Comparison of ENCODE assay signal across 21 cellular contexts in the genomic region with DNA sequence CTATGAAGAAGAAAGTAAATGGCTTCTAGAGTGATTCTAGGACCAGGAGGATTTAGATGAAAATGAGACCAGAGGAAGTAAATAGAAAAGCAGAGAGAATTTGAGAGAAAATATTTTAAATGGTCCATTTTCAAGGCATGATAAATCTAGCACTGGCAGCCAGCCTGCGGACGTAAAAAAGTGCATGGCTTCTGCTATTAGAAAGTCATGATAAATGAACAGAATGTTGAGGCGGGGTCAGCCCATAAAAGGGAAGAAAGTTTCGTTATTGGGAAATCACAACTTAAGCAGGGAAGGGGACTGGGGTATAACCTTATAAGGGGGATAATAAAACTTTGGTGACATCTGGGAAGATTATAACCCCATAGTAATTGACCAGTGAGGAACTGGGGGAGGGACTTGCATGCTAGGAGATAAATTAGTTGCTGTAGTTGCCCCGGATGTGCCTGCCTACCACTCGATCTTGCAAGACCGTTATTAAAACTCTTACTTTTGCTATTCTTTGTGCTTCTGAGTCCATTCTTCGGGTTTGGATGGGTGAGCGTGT.
DNase-seq lines count a peak whose midpoint lies in the region; ATAC-seq, FAIRE-seq and TF ChIP-seq lines count a peak whose summit lies in the region.
"Had no signal": no experiment of that assay in that cellular context is flagged by ENCODE, and none has a peak within 500 bp of the region (broad histone marks: within the 10 kb centered on the region; RNA-seq: fewer than 3 reads in every experiment).

No MANE protein-coding gene starts in this region.

- H3K4me3 ChIP-seq in esophagus muscularis mucosa (peak overlapping the region; percentile 6 to 30 (median 18)), kidney (ENCODE audit: low read length in 2 of 2) (no peak overlapping the region)
- H3K4me3 ChIP-seq: SJSA1 had no signal

- no peaks in the 10 kb centered on the region for H3K4me1 Mint-ChIP-seq in CD14-positive monocyte

- no peak overlapping the region for H3K4me3 Mint-ChIP-seq in CD14-positive monocyte
- H3K4me3 Mint-ChIP-seq: CD4-positive, alpha-beta T cell had no signal

- H3K9me3 Mint-ChIP-seq in CD14-positive monocyte = peaks cover 0 to 3% (median 2%) of the 10 kb centered on the region in 7 donors
- H3K9me3 Mint-ChIP-seq: CD4-positive, alpha-beta T cell had no signal

- H3K36me3 ChIP-seq in esophagus muscularis mucosa (no peaks in the 10 kb centered on the region), kidney (ENCODE audit: control insufficient read depth in 1 of 2, insufficient read depth in 2 of 2, low read length in 2 of 2) (no peaks in the 10 kb centered on the region)
- H3K36me3 ChIP-seq: SJSA1 had no signal

- peak overlapping the region in 3 of 4 donors; percentile 34 to 65 (median 35) for H3K27ac ChIP-seq in esophagus muscularis mucosa (replicated peaks in 1 of 4)
- peak overlapping the region in 1 of 2 donors; percentile 53 for H3K27ac ChIP-seq in kidney (ENCODE audit: low read depth in 2 of 2, low read length in 2 of 2)
- H3K27ac ChIP-seq: SJSA1 had no signal

- no peak for TF ChIP-seq POLR2A in esophagus muscularis mucosa (IDR thresholded peaks at IDR 0.05; ENCODE audit: low read depth)
- no peak for TF ChIP-seq POLR2A in GM12891 (IDR thresholded peaks at IDR 0.05; ENCODE audit: low read depth, low read length)

- no peaks in the 10 kb centered on the region for H3K27me3 ChIP-seq in esophagus muscularis mucosa
- H3K27me3 ChIP-seq: SJSA1 had no signal

- no peak for TF ChIP-seq EP300 in esophagus muscularis mucosa (IDR thresholded peaks at IDR 0.05)

- no peaks in the 10 kb centered on the region for H3K27me3 Mint-ChIP-seq in CD14-positive monocyte (ENCODE audit: low read depth in 3 of 3)
- H3K27me3 Mint-ChIP-seq: CD4-positive, alpha-beta T cell had no signal

- H3K4me1 ChIP-seq in esophagus muscularis mucosa (peaks cover 5 to 48% (median 34%) of the 10 kb centered on the region in 4 donors), kidney (ENCODE audit: control insufficient read depth in 1 of 2, insufficient read depth in 1 of 2, low read depth in 1 of 2, low read length in 2 of 2) (no peaks in the 10 kb centered on the region)
- H3K4me1 ChIP-seq: SJSA1 had no signal

- TF ChIP-seq CTCF in esophagus muscularis mucosa (IDR thresholded peaks at IDR 0.05) = no peak
- no peak for TF ChIP-seq CTCF in kidney (IDR thresholded peaks at IDR 0.05; ENCODE audit: borderline replicate concordance, extremely low read depth, insufficient read depth)
- no peak for TF ChIP-seq CTCF in CD14-positive monocyte (IDR thresholded peaks at IDR 0.05)

- ATAC-seq in sciatic nerve = no peak
- ATAC-seq in GM21381 (IDR thresholded peaks at IDR 0.05; ENCODE audit: unreplicated experiment) = no peak
- ATAC-seq: Right ventricle myocardium inferior had no signal

- H3K9me3 ChIP-seq in esophagus muscularis mucosa = no peaks in the 10 kb centered on the region
- H3K9me3 ChIP-seq in kidney (ENCODE audit: control insufficient read depth in 1 of 2, low read length in 2 of 2) = no peaks in the 10 kb centered on the region
- H3K9me3 ChIP-seq: SJSA1 had no signal

- no peak overlapping the region for H3K27ac Mint-ChIP-seq in CD14-positive monocyte
- H3K27ac Mint-ChIP-seq: CD4-positive, alpha-beta T cell had no signal

- FAIRE-seq in kidney (lab: Jason Lieb, UNC) = no peak
- FAIRE-seq in GM12891 (lab: Jason Lieb, UNC) = no peak
- FAIRE-seq: H54, RCC 7860 had no signal

- intact Hi-C loops in esophagus muscularis mucosa (cut with DNase I) = loop anchor here (5.0 kb wide), 1 partner anchor 243 kb away; no protein-coding TSS in a partner anchor
- intact Hi-C loops in kidney (cut with DNase I) = loop anchor here (10.0 kb wide), 1 partner anchor 235 kb away; no protein-coding TSS in a partner anchor
- intact Hi-C loops in sciatic nerve (cut with DNase I) = no loop called here
- intact Hi-C loops in CD14-positive monocyte (cut with micrococcal nuclease) = no loop called here

- DNase-seq in RPMI7951 (ENCODE audit: low read depth) = peak; percentile 50
- DNase-seq in esophagus muscularis mucosa (ENCODE audit: extremely low spot score) = no peak
- DNase-seq in kidney = peak; percentile 90
- no peak for DNase-seq in sciatic nerve (ENCODE audit: low spot score)
- no peak for DNase-seq in CD14-positive monocyte (ENCODE audit: low spot score)
- DNase-seq in GM12891 (ENCODE audit: insufficient read length, low spot score) = no peak
- DNase-seq: CD4-positive, alpha-beta T cell; COR-L47; DMS79; Kasumi-1; MM.1S; NCI-H1105 treated with DMSO at 0.1 percent for 48 hours; NCI-H2029 treated with DMSO at 0.1 percent for 48 hours; NCI-H226; NCI-H510A treated with DMSO at 0.1 percent for 48 hours; NCI-H748 treated with DMSO at 0.1 percent for 48 hours had no signal

- H3K9ac ChIP-seq in kidney (ENCODE audit: low read length in 2 of 2) = no peak overlapping the region

- H3K36me3 Mint-ChIP-seq in CD14-positive monocyte = no peaks in the 10 kb centered on the region

- WGBS in esophagus muscularis mucosa = 60% methylated on average over 9 of the region's 9 CpGs

TF ChIP-seq in GM12891, 5 proteins besides CTCF, POLR2A, EP300 and RAD21:
- no peak for TF ChIP-seq TAF1 (IDR thresholded peaks at IDR 0.05; ENCODE audit: low read depth, low read length)
- TF ChIP-seq PAX5 (IDR thresholded peaks at IDR 0.05; ENCODE audit: insufficient read depth, low read length, severe bottlenecking) = no peak
- no peak for TF ChIP-seq POLR2AphosphoS5 (IDR thresholded peaks at IDR 0.05; ENCODE audit: low read depth, low read length)
- no peak for TF ChIP-seq POU2F2 (IDR thresholded peaks at IDR 0.05; ENCODE audit: low read depth, low read length)

Comparison
In these comparisons a context has a peak if more than half of its experiments do, and no peak if none do; other contexts are left out.
1. DNase-seq: peak in RPMI7951 (single experiment) and kidney (single experiment); none in esophagus muscularis mucosa (single experiment), sciatic nerve (single experiment), CD14-positive monocyte (single experiment) and GM12891 (single experiment).
2. H3K4me3 ChIP-seq: peak in esophagus muscularis mucosa (4 of 4); none in kidney (0 of 2).
3. intact Hi-C loops: an anchor here in esophagus muscularis mucosa (5.0 kb wide) and kidney (10.0 kb wide); none called in sciatic nerve and CD14-positive monocyte.